In the genomic region with DNA sequence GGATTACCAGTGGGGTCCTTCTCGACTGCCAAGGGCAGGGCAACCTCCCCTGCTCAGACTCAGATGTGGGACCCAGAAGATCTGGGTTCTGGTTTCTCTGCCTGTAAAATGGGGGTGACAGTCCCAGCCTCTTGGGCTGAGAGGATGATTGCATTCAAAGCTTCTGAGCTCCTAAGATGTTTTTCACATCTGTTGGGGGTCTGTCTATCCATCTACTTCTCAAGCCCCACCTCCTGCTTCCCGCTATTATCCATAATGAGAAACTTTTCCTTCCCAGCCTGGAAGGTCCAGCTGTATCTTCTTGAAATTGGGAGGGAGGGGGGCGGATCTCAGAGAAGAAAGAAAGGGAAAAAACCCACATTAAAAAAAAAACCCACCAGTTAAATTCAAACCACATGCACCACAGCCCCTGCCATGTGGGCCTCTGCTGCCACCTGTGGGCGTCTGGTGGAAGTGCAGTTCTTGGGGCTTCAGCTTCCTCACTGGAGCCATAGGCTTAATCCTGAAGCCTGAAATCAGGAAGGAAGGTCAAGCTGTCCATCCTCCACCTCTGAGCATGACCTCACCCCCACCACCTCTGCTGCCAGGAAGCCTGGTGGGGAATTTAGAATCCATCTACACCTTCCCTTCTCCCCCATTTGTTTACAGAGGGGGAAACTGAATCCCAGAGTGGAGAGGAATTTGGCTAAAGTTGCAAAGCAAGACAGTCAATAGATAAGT, we compare ENCODE assay signal across 8 cellular contexts. TPM values are rescaled to one million over a fixed set of nuclear protein-coding genes. Genes with fewer than 3 reads are reported as not detected.
DNase-seq lines count a peak whose midpoint lies in the region; ATAC-seq and TF ChIP-seq lines count a peak whose summit lies in the region.

No MANE protein-coding gene starts in this region.

- CTCF ChIA-PET in activated CD4-positive, alpha-beta memory T cell treated with anti-CD3 and anti-CD28 coated beads, Interleukin-2, amount 10 ng/mL, durations not matched to agents 7 days and 5 days (lab: Charles Lee): interaction anchor here (0.7 to 6.2 kb wide), 26 partner anchors 8 to 411 kb away, joined by 3 to 79 read pairs (median 4); a partner anchor contains a TSS

- H3K9me3 ChIP-seq in BE2C (no peaks in the 10 kb centered on the region), mesodermal cell (ENCODE audit: control insufficient read depth, low read length) (no peaks in the 10 kb centered on the region)

- POLR2A ChIA-PET in activated CD4-positive, alpha-beta memory T cell treated with anti-CD3 and anti-CD28 coated beads, Interleukin-2, amount 10 ng/mL, durations not matched to agents 7 days and 5 days (lab: Charles Lee): interaction anchor here (0.6 to 1.1 kb wide), 2 partner anchors 28 to 278 kb away, joined by 3 to 5 read pairs; no protein-coding TSS in a partner anchor

- peaks cover 7% of the 10 kb centered on the region for H3K27me3 Mint-ChIP-seq in activated CD4-positive, alpha-beta memory T cell treated with anti-CD3 and anti-CD28 coated beads, Interleukin-2, amount 10 ng/mL, durations not matched to agents 7 days and 5 days

- TF ChIP-seq CTCF in BE2C (IDR thresholded peaks at IDR 0.05; ENCODE audit: low read depth, low read length): peak; percentile 99

- H3K4me1 ChIP-seq in BE2C: peaks cover 34% of the 10 kb centered on the region
- H3K4me1 ChIP-seq in mesodermal cell (ENCODE audit: control insufficient read depth, insufficient read depth, low read length, poor library complexity, severe bottlenecking): peaks cover 55% of the 10 kb centered on the region

- ATAC-seq in HG02759 (IDR thresholded peaks at IDR 0.05; ENCODE audit: unreplicated experiment) (peak; percentile 45), GM18873 (IDR thresholded peaks at IDR 0.05; ENCODE audit: low FRiP score, unreplicated experiment) (no peak)

- DNase-seq in BE2C: peak; percentile 85
- peak; percentile 63 for DNase-seq in NCI-H82 treated with DMSO at 0.1 percent for 48 hours (lab: John Stamatoyannopoulos, UW; ENCODE audit: unreplicated experiment)
- peak; percentile 75 for DNase-seq in activated CD4-positive, alpha-beta memory T cell treated with anti-CD3 and anti-CD28 coated beads, Interleukin-2, amount 10 ng/mL, durations not matched to agents 7 days and 5 days
- DNase-seq in effector CD4-positive, alpha-beta T cell: peak; percentile 72
- peak; percentile 64 for DNase-seq in stimulated activated CD8-positive, alpha-beta memory T cell treated with anti-CD3 and anti-CD28 coated beads, Interleukin-15, amount 100 ng/mL, for 24 hours (ENCODE audit: low read depth)

- no peak overlapping the region for H3K4me3 ChIP-seq in BE2C (ENCODE audit: low read depth, low read length)
- H3K4me3 ChIP-seq in mesodermal cell (ENCODE audit: extremely low read depth, insufficient read depth, low read length, poor library complexity, severe bottlenecking): peak overlapping the region; percentile 10

- peak overlapping the region; percentile 98 for H3K27ac ChIP-seq in mesodermal cell (ENCODE audit: low read depth, low read length, severe bottlenecking)

- 21 to 25% methylated on average over 2 of the region's 4 CpGs for WGBS in mesodermal cell (ENCODE audit: insufficient coverage in 2 of 2), 2 experiments

- H3K4me1 Mint-ChIP-seq in activated CD4-positive, alpha-beta memory T cell treated with anti-CD3 and anti-CD28 coated beads, Interleukin-2, amount 10 ng/mL, durations not matched to agents 7 days and 5 days: no peaks in the 10 kb centered on the region

- no peaks in the 10 kb centered on the region for H3K36me3 Mint-ChIP-seq in activated CD4-positive, alpha-beta memory T cell treated with anti-CD3 and anti-CD28 coated beads, Interleukin-2, amount 10 ng/mL, durations not matched to agents 7 days and 5 days (ENCODE audit: low read depth)

- H3K27me3 ChIP-seq in BE2C: no peaks in the 10 kb centered on the region

- H3K36me3 ChIP-seq in BE2C: no peaks in the 10 kb centered on the region
- H3K36me3 ChIP-seq in mesodermal cell (ENCODE audit: control insufficient read depth, insufficient read depth, low read length): peaks cover 37% of the 10 kb centered on the region

- no peak overlapping the region for H3K27ac Mint-ChIP-seq in activated CD4-positive, alpha-beta memory T cell treated with anti-CD3 and anti-CD28 coated beads, Interleukin-2, amount 10 ng/mL, durations not matched to agents 7 days and 5 days

- no peaks in the 10 kb centered on the region for H3K9me3 Mint-ChIP-seq in activated CD4-positive, alpha-beta memory T cell treated with anti-CD3 and anti-CD28 coated beads, Interleukin-2, amount 10 ng/mL, durations not matched to agents 7 days and 5 days

- no peak overlapping the region for H3K4me3 Mint-ChIP-seq in activated CD4-positive, alpha-beta memory T cell treated with anti-CD3 and anti-CD28 coated beads, Interleukin-2, amount 10 ng/mL, durations not matched to agents 7 days and 5 days

RNA-seq across cellular contexts. Expression of a gene that starts 27.3 kb away (rescaled TPM):
- polyA plus RNA-seq in BE2C (2012; ENCODE audit: insufficient read depth, insufficient read length, low read depth): 78.2 TPM
- under 1 TPM; 0.05 TPM for total RNA-seq in activated CD4-positive, alpha-beta memory T cell treated with anti-CD3 and anti-CD28 coated beads, Interleukin-2, amount 10 ng/mL, durations not matched to agents 7 days and 5 days
- 83.9 TPM for polyA plus RNA-seq in mesodermal cell (2013, experiment 1 of 2)
- polyA plus RNA-seq in mesodermal cell (2013, experiment 2 of 2): 71.8 TPM

RNA-seq across cellular contexts. Expression of a gene that starts 40.8 kb away (rescaled TPM):
- polyA plus RNA-seq in BE2C (2012; ENCODE audit: insufficient read depth, insufficient read length, low read depth): 7.5 TPM
- total RNA-seq in activated CD4-positive, alpha-beta memory T cell treated with anti-CD3 and anti-CD28 coated beads, Interleukin-2, amount 10 ng/mL, durations not matched to agents 7 days and 5 days: 10 to 100 TPM; 26.0 to 27.3 TPM
- 9.1 TPM for polyA plus RNA-seq in mesodermal cell (2013, experiment 1 of 2)
- polyA plus RNA-seq in mesodermal cell (2013, experiment 2 of 2): 6.0 TPM
